ENCODE assay signal across 23 cellular contexts in the genomic region with DNA sequence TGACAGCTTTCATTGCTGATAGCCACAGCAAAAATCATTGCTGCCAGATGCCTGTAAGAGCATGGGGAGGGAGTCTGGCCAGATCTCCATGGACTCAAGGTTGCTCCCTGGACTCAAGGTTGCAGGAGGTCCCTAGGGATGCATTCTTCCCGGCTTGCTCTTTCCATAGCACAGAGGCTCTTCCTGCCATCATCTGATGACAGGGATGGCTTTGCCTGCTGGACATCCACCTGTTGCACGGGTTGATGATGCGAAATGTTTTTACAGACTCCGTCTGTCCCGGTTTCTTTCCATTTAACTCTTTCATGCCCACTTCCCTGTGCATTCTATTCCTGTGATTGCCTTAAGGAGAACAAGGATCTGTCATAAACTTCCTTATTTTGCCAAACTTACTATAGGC.
"Had no signal": no experiment of that assay in that cellular context is flagged by ENCODE, and none has a peak within 500 bp of the region (broad histone marks: within the 10 kb centered on the region; RNA-seq: fewer than 3 reads in every experiment).

No MANE protein-coding gene starts in this region.

- H3K4me1 ChIP-seq: parathyroid adenoma, testis had no signal

- H3K79me2 ChIP-seq: parathyroid adenoma had no signal

- DNase-seq: cerebellar nuclear complex; effector CD4-positive, alpha-beta T cell; endodermal cell; erythroblast; heart left ventricle; hypothalamus; kidney glomerular epithelial cell; lower lobe of right lung; mesendoderm; naive thymus-derived CD4-positive, alpha-beta T cell; nephron progenitor cell; psoas muscle; retina; stimulated activated CD4-positive, alpha-beta T cell treated with anti-CD3 and anti-CD28 coated beads, Interleukin-2, amount 100 ng/mL, for 24 hours; stimulated activated CD4-positive, alpha-beta T cell treated with anti-CD3 and anti-CD28 coated beads, Interleukin-4, amount 100 ng/mL, for 4 hours; stimulated activated naive B cell treated with anti-CD40 and anti-IgM and Interleukin-4, amounts not matched to agents 10 μg/mL and 1 μg/mL and 100 μg/mL, for 72 hours; stimulated activated naive CD8-positive, alpha-beta T cell treated with anti-CD3 and anti-CD28 coated beads, Interleukin-15, amount 100 ng/mL, for 72 hours; testis; trophoblast cell had no signal

- H3K27me3 ChIP-seq: heart left ventricle, testis had no signal

- H3K9ac ChIP-seq: parathyroid adenoma had no signal

- H3K9me3 ChIP-seq: heart left ventricle, lower lobe of right lung, psoas muscle, testis had no signal

- H2AFZ ChIP-seq: parathyroid adenoma had no signal

- ATAC-seq: left lobe of liver; lower lobe of right lung; naive thymus-derived CD4-positive, alpha-beta T cell; psoas muscle; sciatic nerve; stimulated activated naive B cell treated with anti-CD40 and anti-IgM and Interleukin-4, amounts not matched to agents 10 μg/mL and 1 μg/mL and 100 μg/mL, for 72 hours; stimulated activated naive CD8-positive, alpha-beta T cell treated with anti-CD3 and anti-CD28 coated beads, Interleukin-15, amount 100 ng/mL, for 72 hours had no signal

- H3K36me3 ChIP-seq: heart left ventricle, lower lobe of right lung had no signal

- H3K4me3 ChIP-seq: heart left ventricle, lower lobe of right lung, psoas muscle, skin epidermis, testis had no signal

- H3K27ac ChIP-seq: heart left ventricle, lower lobe of right lung, parathyroid adenoma, psoas muscle, skin epidermis, testis had no signal
